In the genomic region with DNA sequence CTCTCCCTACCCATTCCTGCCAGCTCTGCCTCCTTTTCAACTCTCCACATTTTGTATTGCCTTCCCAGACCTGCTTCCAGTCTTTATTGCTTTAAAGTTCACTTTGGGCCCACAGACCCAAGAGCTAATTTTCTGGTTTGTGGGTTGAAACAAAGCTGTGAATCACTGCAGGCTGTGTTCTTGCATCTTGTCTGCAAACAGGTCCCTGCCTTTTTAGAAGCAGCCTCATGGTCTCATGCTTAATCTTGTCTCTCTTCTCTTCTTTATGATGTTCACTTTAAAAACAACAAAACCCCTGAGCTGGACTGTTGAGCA, we compare ENCODE assay signal across 10 cellular contexts. TPM values are rescaled to one million over a fixed set of nuclear protein-coding genes. Genes with fewer than 3 reads are reported as not detected.
DNase-seq lines count a peak whose midpoint lies in the region; ATAC-seq and TF ChIP-seq lines count a peak whose summit lies in the region.
"Had no signal": no experiment of that assay in that cellular context is flagged by ENCODE, and none has a peak within 500 bp of the region (broad histone marks: within the 10 kb centered on the region; RNA-seq: fewer than 3 reads in every experiment).

No MANE protein-coding gene starts in this region.

- no peak for TF ChIP-seq CTCF in stomach (IDR thresholded peaks at IDR 0.05)
- no peak for TF ChIP-seq CTCF in foreskin fibroblast (IDR thresholded peaks at IDR 0.05; ENCODE audit: low read depth, low read length)

- no peaks in the 10 kb centered on the region for H3K27me3 ChIP-seq in stomach

- peak overlapping the region; percentile 77 to 100 (median 97) for H3K27ac ChIP-seq in stomach

- H3K27me3 Mint-ChIP-seq in activated CD4-positive, alpha-beta T cell treated with anti-CD3 and anti-CD28 coated beads for 36 hours, result no peaks in the 10 kb centered on the region
- no peaks in the 10 kb centered on the region for H3K27me3 Mint-ChIP-seq in activated T-helper 17 cell treated with anti-CD3 and anti-CD28 coated beads, Interleukin-2, amount 50 U/mL, for 72 hours
- H3K27me3 Mint-ChIP-seq in memory B cell, result no peaks in the 10 kb centered on the region

- ATAC-seq in activated CD4-positive, alpha-beta T cell treated with anti-CD3 and anti-CD28 coated beads for 36 hours, result no peak
- ATAC-seq in activated T-helper 17 cell treated with anti-CD3 and anti-CD28 coated beads, Interleukin-2, amount 50 U/mL, for 72 hours (replicated peaks), result no peak
- ATAC-seq in memory B cell (ENCODE audit: low read depth) (no peak), GM21723 (IDR thresholded peaks at IDR 0.05; ENCODE audit: unreplicated experiment) (no peak)

- H3K4me1 Mint-ChIP-seq in activated CD4-positive, alpha-beta T cell treated with anti-CD3 and anti-CD28 coated beads for 36 hours, result peaks cover 45% of the 10 kb centered on the region
- H3K4me1 Mint-ChIP-seq in activated T-helper 17 cell treated with anti-CD3 and anti-CD28 coated beads, Interleukin-2, amount 50 U/mL, for 72 hours, result peaks cover 19% of the 10 kb centered on the region
- H3K4me1 Mint-ChIP-seq in memory B cell, result peaks cover 54% of the 10 kb centered on the region

- POLR2A ChIA-PET in activated CD4-positive, alpha-beta T cell treated with anti-CD3 and anti-CD28 coated beads for 36 hours (lab: Charles Lee), result interaction anchor here (0.6 to 7.3 kb wide), 7 partner anchors 12 to 344 kb away, joined by 3 to 207 read pairs (median 13); no protein-coding TSS in a partner anchor

- no peak for TF ChIP-seq EP300 in stomach (IDR thresholded peaks at IDR 0.05)

- H3K9me3 ChIP-seq in stomach, result no peaks in the 10 kb centered on the region

- H3K9me3 Mint-ChIP-seq in activated CD4-positive, alpha-beta T cell treated with anti-CD3 and anti-CD28 coated beads for 36 hours (ENCODE audit: low read depth), result no peaks in the 10 kb centered on the region
- H3K9me3 Mint-ChIP-seq in activated T-helper 17 cell treated with anti-CD3 and anti-CD28 coated beads, Interleukin-2, amount 50 U/mL, for 72 hours, result no peaks in the 10 kb centered on the region
- no peaks in the 10 kb centered on the region for H3K9me3 Mint-ChIP-seq in memory B cell

- peak overlapping the region; percentile 98 for H3K4me3 Mint-ChIP-seq in activated CD4-positive, alpha-beta T cell treated with anti-CD3 and anti-CD28 coated beads for 36 hours
- peak overlapping the region; percentile 99 for H3K4me3 Mint-ChIP-seq in activated T-helper 17 cell treated with anti-CD3 and anti-CD28 coated beads, Interleukin-2, amount 50 U/mL, for 72 hours
- peak overlapping the region; percentile 99 for H3K4me3 Mint-ChIP-seq in memory B cell

- no peak for DNase-seq in activated CD4-positive, alpha-beta T cell treated with anti-CD3 and anti-CD28 coated beads for 36 hours
- no peak for DNase-seq in activated CD4-positive, alpha-beta T cell treated with anti-CD3 and anti-CD28 coated beads for 1 hour
- no peak for DNase-seq in memory B cell (ENCODE audit: low spot score in 2 of 2)
- DNase-seq in stomach, result no peak
- DNase-seq in foreskin fibroblast, result no peak
- no peak for DNase-seq in NCI-H128 (lab: John Stamatoyannopoulos, UW; ENCODE audit: unreplicated experiment)
- DNase-seq: stimulated activated CD8-positive, alpha-beta memory T cell treated with anti-CD3 and anti-CD28 coated beads, Interleukin-4, amount 100 ng/mL, for 48 hours had no signal

- peak overlapping the region; percentile 95 for H3K27ac Mint-ChIP-seq in activated CD4-positive, alpha-beta T cell treated with anti-CD3 and anti-CD28 coated beads for 36 hours
- H3K27ac Mint-ChIP-seq in activated T-helper 17 cell treated with anti-CD3 and anti-CD28 coated beads, Interleukin-2, amount 50 U/mL, for 72 hours, result peak overlapping the region; percentile 94
- peak overlapping the region; percentile 100 for H3K27ac Mint-ChIP-seq in memory B cell

- H3K36me3 ChIP-seq in stomach, result peaks cover 18 to 44% (median 43%) of the 10 kb centered on the region in 4 donors

- CTCF ChIA-PET in activated CD4-positive, alpha-beta T cell treated with anti-CD3 and anti-CD28 coated beads for 36 hours (lab: Charles Lee), result interaction anchor here (0.6 to 8.6 kb wide), 16 partner anchors 9 to 481 kb away, joined by 3 to 143 read pairs (median 5); no protein-coding TSS in a partner anchor

- intact Hi-C loops in activated CD4-positive, alpha-beta T cell treated with anti-CD3 and anti-CD28 coated beads for 36 hours (cut with DNase I, micrococcal nuclease), result loop anchor here in 1 of 2 experiments (5.0 kb wide), 2 partner anchors 318 to 502 kb away; partner anchors contain the start of genes ATP2B4 and KDM5B
- intact Hi-C loops in stomach (cut with DNase I; ENCODE audit: low total_unique reads), result no loop called here

- H3K4me3 ChIP-seq in stomach (peak overlapping the region; percentile 76 to 99 (median 92)), foreskin fibroblast (ENCODE audit: low read depth in 1 of 2, low read length in 2 of 2) (no peak overlapping the region)

- H3K36me3 Mint-ChIP-seq in activated CD4-positive, alpha-beta T cell treated with anti-CD3 and anti-CD28 coated beads for 36 hours (ENCODE audit: low read depth), result peaks cover 65% of the 10 kb centered on the region
- peaks cover 81% of the 10 kb centered on the region for H3K36me3 Mint-ChIP-seq in activated T-helper 17 cell treated with anti-CD3 and anti-CD28 coated beads, Interleukin-2, amount 50 U/mL, for 72 hours (ENCODE audit: low read depth)
- H3K36me3 Mint-ChIP-seq in memory B cell, result peaks cover 49% of the 10 kb centered on the region

- no peak for TF ChIP-seq POLR2A in stomach (IDR thresholded peaks at IDR 0.05)

- H3K4me1 ChIP-seq in stomach, result peaks cover 25 to 63% (median 51%) of the 10 kb centered on the region in 4 donors

RNA-seq across cellular contexts. Expression of gene BTG2, which starts 3.8 kb away (rescaled TPM):
- total RNA-seq in activated CD4-positive, alpha-beta T cell treated with anti-CD3 and anti-CD28 coated beads for 36 hours, result 100 to 1,000 TPM; 114 to 142 TPM
- 100 to 1,000 TPM in 1 of 2 donors, 10 to 100 TPM in 1; 91.3 to 340 TPM for total RNA-seq in activated T-helper 17 cell treated with anti-CD3 and anti-CD28 coated beads, Interleukin-2, amount 50 U/mL, for 72 hours
- 100 to 1,000 TPM in 3 of 5 donors, 10 to 100 TPM in 2; 80.2 to 231 (median 113) TPM for total RNA-seq in stomach
- 10 to 100 TPM; 46.4 to 78.9 (median 58.6) TPM for polyA plus RNA-seq in stomach

RNA-seq across cellular contexts. Expression of gene FMOD, which starts 41.9 kb away (rescaled TPM):
- total RNA-seq in activated CD4-positive, alpha-beta T cell treated with anti-CD3 and anti-CD28 coated beads for 36 hours, result under 1 TPM; 0.87 to 0.98 TPM
- total RNA-seq in activated T-helper 17 cell treated with anti-CD3 and anti-CD28 coated beads, Interleukin-2, amount 50 U/mL, for 72 hours, result under 1 TPM in 1 of 2 donors, not detected in 1; 0.26 TPM
- 100 to 1,000 TPM in 1 of 5 donors, 10 to 100 TPM in 4; 14.7 to 422 (median 54.9) TPM for total RNA-seq in stomach
- 10 to 100 TPM; 30.1 to 39.7 (median 35.6) TPM for polyA plus RNA-seq in stomach
- polyA plus RNA-seq: neural cell had no signal

Comparison
In these comparisons a context has a peak if more than half of its experiments do, and no peak if none do; other contexts are left out.
1. H3K4me3 ChIP-seq: peak in stomach (4 of 4); none in foreskin fibroblast (0 of 2).
2. RNA of gene FMOD, which starts 41.9 kb away (total RNA-seq): 14.7 to 422 TPM in stomach; 0.87 to 0.98 TPM in activated CD4-positive, alpha-beta T cell treated with anti-CD3 and anti-CD28 coated beads for 36 hours and 0.26 TPM in activated T-helper 17 cell treated with anti-CD3 and anti-CD28 coated beads, Interleukin-2, amount 50 U/mL, for 72 hours; every median in the first group is over 4 times any median in the second.
3. Peak in every context shown above with its lines, with median percentiles within 50 percentile points of each other: H3K27ac Mint-ChIP-seq and H3K4me3 Mint-ChIP-seq.